In the genomic region with DNA sequence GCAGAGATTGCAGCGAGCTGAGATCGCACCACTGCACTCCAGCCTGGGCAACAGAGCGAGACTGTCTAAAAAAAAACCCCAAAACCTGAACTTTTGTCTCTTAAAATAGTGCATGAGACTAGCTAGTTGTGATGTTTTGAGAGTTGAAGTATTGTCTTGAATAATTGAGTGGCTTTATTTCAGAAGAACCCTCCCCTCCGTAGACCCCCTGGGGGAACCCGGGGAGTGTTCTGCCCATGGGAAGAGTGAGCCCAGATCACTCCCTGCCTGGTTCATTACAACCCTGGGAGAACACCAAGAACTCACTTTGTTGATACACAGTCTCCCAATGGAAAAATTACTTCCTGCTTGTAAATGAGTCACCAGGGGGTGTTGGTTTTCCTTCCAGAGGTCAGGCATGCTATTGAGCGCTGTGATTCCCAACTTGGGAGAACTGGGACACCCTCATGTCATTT, we compare ENCODE assay signal across 13 cellular contexts.
A peak's percentile ranks its signal among the peaks of the same experiment; 100 is the strongest.
DNase-seq lines count a peak whose midpoint lies in the region; ATAC-seq and TF ChIP-seq lines count a peak whose summit lies in the region.
"Had no signal": no experiment of that assay in that cellular context is flagged by ENCODE, and none has a peak within 500 bp of the region (broad histone marks: within the 10 kb centered on the region; RNA-seq: fewer than 3 reads in every experiment).

No MANE protein-coding gene starts in this region.

- POLR2A ChIA-PET in HCT116 (lab: Charles Lee), result no interaction called here
- POLR2A ChIA-PET in CD4-positive, alpha-beta T cell (lab: Charles Lee), result no interaction called here

- no peaks in the 10 kb centered on the region for H3K9me3 ChIP-seq in HCT116 (ENCODE audit: control insufficient read depth in 1 of 2, insufficient read depth in 1 of 2, low read depth in 1 of 2, low read length in 2 of 2)
- no peaks in the 10 kb centered on the region for H3K9me3 ChIP-seq in CD4-positive, alpha-beta T cell (ENCODE audit: control insufficient read depth, low read length)
- H3K9me3 ChIP-seq: neutrophil, tibial artery had no signal

- no peaks in the 10 kb centered on the region for H3K36me3 ChIP-seq in HCT116 (ENCODE audit: control insufficient read depth in 1 of 2, insufficient read depth in 2 of 2, low read length in 2 of 2)
- H3K36me3 ChIP-seq: neutrophil, tibial artery had no signal

- TF ChIP-seq POLR2A in HCT116 (IDR thresholded peaks at IDR 0.05; ENCODE audit: borderline replicate concordance, extremely low read depth, insufficient read depth, insufficient read length), result no peak

- H3K4me3 Mint-ChIP-seq in CD4-positive, alpha-beta T cell, result no peak overlapping the region
- H3K4me3 Mint-ChIP-seq: activated T-helper 17 cell treated with anti-CD3 and anti-CD28 coated beads, Interleukin-2, amount 50 U/mL, for 72 hours; CD8-positive, alpha-beta memory T cell had no signal

- H3K27me3 Mint-ChIP-seq in CD4-positive, alpha-beta T cell, result peaks cover 11% of the 10 kb centered on the region

- peak overlapping the region; percentile 69 for H2AFZ ChIP-seq in HCT116 (ENCODE audit: low read depth, low read length, poor library complexity, severe bottlenecking)

- H3K27me3 ChIP-seq in HCT116 (ENCODE audit: insufficient read depth, low read length), result no peaks in the 10 kb centered on the region
- H3K27me3 ChIP-seq in CD4-positive, alpha-beta T cell (ENCODE audit: control insufficient read depth, insufficient read depth, low read length), result peaks cover 8% of the 10 kb centered on the region
- H3K27me3 ChIP-seq: neutrophil, tibial artery had no signal

- no peak for TF ChIP-seq CTCF in HCT116 (IDR thresholded peaks at IDR 0.05 in 2 of 3, conservative IDR thresholded peaks at IDR 0.05 in 1 of 3; ENCODE audit: borderline replicate concordance in 1 of 3, insufficient read depth in 1 of 3, low read depth in 2 of 3, low read length in 2 of 3)
- no peak for TF ChIP-seq CTCF in CD4-positive, alpha-beta T cell (IDR thresholded peaks at IDR 0.05)

- ATAC-seq in HCT116 (peak; percentile 69), HG03196 (IDR thresholded peaks at IDR 0.05; ENCODE audit: unreplicated experiment) (no peak), HG03439 (IDR thresholded peaks at IDR 0.05; ENCODE audit: unreplicated experiment) (no peak)
- ATAC-seq in CD4-positive, alpha-beta T cell (ENCODE audit: poor library complexity), result no peak
- ATAC-seq: activated T-helper 17 cell treated with anti-CD3 and anti-CD28 coated beads, Interleukin-2, amount 50 U/mL, for 72 hours had no signal

- CTCF ChIA-PET in HCT116 (lab: Charles Lee), result no interaction called here
- CTCF ChIA-PET in CD4-positive, alpha-beta T cell (lab: Charles Lee), result no interaction called here

- H3K27ac ChIP-seq in HCT116 (ENCODE audit: low read depth, low read length), result no peak overlapping the region
- H3K27ac ChIP-seq in CD4-positive, alpha-beta T cell (ENCODE audit: low read depth, low read length), result no peak overlapping the region
- H3K27ac ChIP-seq: neutrophil, tibial artery had no signal

- DNase-seq in EL, result peak; percentile 1
- peak; percentile 24 for DNase-seq in HCT116 (ENCODE audit: low read depth, low spot score)
- peak; percentile 38 for DNase-seq in T1000 (lab: John Stamatoyannopoulos, UW)
- peak; percentile 87 to 94 for DNase-seq in lung microvascular endothelial cell (ENCODE audit: low read depth in 2 of 2)
- DNase-seq in UCSD-AML1 (lab: John Stamatoyannopoulos, UW; ENCODE audit: unreplicated experiment), result no peak
- no peak for DNase-seq in CD4-positive, alpha-beta T cell
- DNase-seq: CD8-positive, alpha-beta memory T cell; MV-4-11 had no signal

- RAD21 ChIA-PET in HCT116 (lab: Charles Lee; ENCODE audit: low non-redundant PET in 1 of 2, low total read pairs in 2 of 2, uncharacterized antibody in 2 of 2, unreplicated experiment in 2 of 2), result interaction anchor here in 1 of 2 experiments (0.6 kb wide), 1 partner anchor 709 kb away, joined by 4 read pairs; no protein-coding TSS in a partner anchor

- H3K4me2 ChIP-seq in HCT116 (ENCODE audit: low read length), result peak overlapping the region; percentile 48; the same call in 1 of the 2 replicates

- TF ChIP-seq RAD21 in HCT116 (IDR thresholded peaks at IDR 0.05; ENCODE audit: low read depth), result no peak

- H3K9me3 Mint-ChIP-seq in CD4-positive, alpha-beta T cell, result peaks cover 2% of the 10 kb centered on the region
- H3K9me3 Mint-ChIP-seq: activated T-helper 17 cell treated with anti-CD3 and anti-CD28 coated beads, Interleukin-2, amount 50 U/mL, for 72 hours had no signal

- H3K9ac ChIP-seq in HCT116 (ENCODE audit: low read length), result no peak overlapping the region

- H3K4me1 Mint-ChIP-seq in CD4-positive, alpha-beta T cell (ENCODE audit: low read depth), result no peaks in the 10 kb centered on the region
- H3K4me1 Mint-ChIP-seq: activated T-helper 17 cell treated with anti-CD3 and anti-CD28 coated beads, Interleukin-2, amount 50 U/mL, for 72 hours; CD8-positive, alpha-beta memory T cell had no signal

- H3K79me2 ChIP-seq in HCT116 (ENCODE audit: insufficient read depth, low read length), result no peaks in the 10 kb centered on the region

- no peaks in the 10 kb centered on the region for H4K20me1 ChIP-seq in HCT116 (ENCODE audit: insufficient read depth)

- H3K36me3 Mint-ChIP-seq in CD4-positive, alpha-beta T cell (ENCODE audit: low read depth), result no peaks in the 10 kb centered on the region
- H3K36me3 Mint-ChIP-seq: CD8-positive, alpha-beta memory T cell had no signal

- BruUV-seq in HCT116 (replicated peaks; lab: Mats Ljungman, UMichigan), result no TSS peak

- H3K9me2 ChIP-seq in HCT116 (ENCODE audit: insufficient read depth), result no peaks in the 10 kb centered on the region

- no peak overlapping the region for H3K27ac Mint-ChIP-seq in CD4-positive, alpha-beta T cell
- H3K27ac Mint-ChIP-seq: activated T-helper 17 cell treated with anti-CD3 and anti-CD28 coated beads, Interleukin-2, amount 50 U/mL, for 72 hours had no signal

- intact Hi-C loops in HCT116 (cut with micrococcal nuclease), result no loop called here
- intact Hi-C loops in CD4-positive, alpha-beta T cell (cut with DNase I, micrococcal nuclease), result no loop called here

- peaks cover 4 to 11% of the 10 kb centered on the region in 2 experiments for H3K4me1 ChIP-seq in HCT116 (ENCODE audit: control insufficient read depth in 1 of 2, insufficient read depth in 2 of 2, low read length in 2 of 2)

- no peak overlapping the region for H3K4me3 ChIP-seq in HCT116 (replicated peaks in 1 of 2; ENCODE audit: low read depth in 1 of 2, low read length in 2 of 2)
- H3K4me3 ChIP-seq: tibial artery had no signal

TF ChIP-seq in HCT116, 20 proteins besides CTCF, POLR2A, EP300 and RAD21 (continues in another document):
- TF ChIP-seq SP1 (IDR thresholded peaks at IDR 0.05; ENCODE audit: low read depth) (peak; percentile 45; the same call in 1 of the 2 replicates), JUND (IDR thresholded peaks at IDR 0.05) (peak; percentile 57; the same call in 1 of the 2 replicates), SIN3A (IDR thresholded peaks at IDR 0.05; ENCODE audit: low read depth) (no peak), ZNF274 (IDR thresholded peaks at IDR 0.05; ENCODE audit: low read depth, low read length) (no peak), ZFX (IDR thresholded peaks at IDR 0.05) (no peak), EGR1 (IDR thresholded peaks at IDR 0.05; ENCODE audit: low read depth) (no peak), YY1 (IDR thresholded peaks at IDR 0.05; ENCODE audit: extremely low read depth, insufficient replicate concordance, low read depth, low read length) (no peak), EZH2 (IDR thresholded peaks at IDR 0.05) (no peak)
- TF ChIP-seq, protein P1, sequence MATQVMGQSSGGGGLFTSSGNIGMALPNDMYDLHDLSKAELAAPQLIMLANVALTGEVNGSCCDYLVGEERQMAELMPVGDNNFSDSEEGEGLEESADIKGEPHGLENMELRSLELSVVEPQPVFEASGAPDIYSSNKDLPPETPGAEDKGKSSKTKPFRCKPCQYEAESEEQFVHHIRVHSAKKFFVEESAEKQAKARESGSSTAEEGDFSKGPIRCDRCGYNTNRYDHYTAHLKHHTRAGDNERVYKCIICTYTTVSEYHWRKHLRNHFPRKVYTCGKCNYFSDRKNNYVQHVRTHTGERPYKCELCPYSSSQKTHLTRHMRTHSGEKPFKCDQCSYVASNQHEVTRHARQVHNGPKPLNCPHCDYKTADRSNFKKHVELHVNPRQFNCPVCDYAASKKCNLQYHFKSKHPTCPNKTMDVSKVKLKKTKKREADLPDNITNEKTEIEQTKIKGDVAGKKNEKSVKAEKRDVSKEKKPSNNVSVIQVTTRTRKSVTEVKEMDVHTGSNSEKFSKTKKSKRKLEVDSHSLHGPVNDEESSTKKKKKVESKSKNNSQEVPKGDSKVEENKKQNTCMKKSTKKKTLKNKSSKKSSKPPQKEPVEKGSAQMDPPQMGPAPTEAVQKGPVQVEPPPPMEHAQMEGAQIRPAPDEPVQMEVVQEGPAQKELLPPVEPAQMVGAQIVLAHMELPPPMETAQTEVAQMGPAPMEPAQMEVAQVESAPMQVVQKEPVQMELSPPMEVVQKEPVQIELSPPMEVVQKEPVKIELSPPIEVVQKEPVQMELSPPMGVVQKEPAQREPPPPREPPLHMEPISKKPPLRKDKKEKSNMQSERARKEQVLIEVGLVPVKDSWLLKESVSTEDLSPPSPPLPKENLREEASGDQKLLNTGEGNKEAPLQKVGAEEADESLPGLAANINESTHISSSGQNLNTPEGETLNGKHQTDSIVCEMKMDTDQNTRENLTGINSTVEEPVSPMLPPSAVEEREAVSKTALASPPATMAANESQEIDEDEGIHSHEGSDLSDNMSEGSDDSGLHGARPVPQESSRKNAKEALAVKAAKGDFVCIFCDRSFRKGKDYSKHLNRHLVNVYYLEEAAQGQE (IDR thresholded peaks at IDR 0.05; ENCODE audit: low read depth), result no peak
- TF ChIP-seq, protein P2, sequence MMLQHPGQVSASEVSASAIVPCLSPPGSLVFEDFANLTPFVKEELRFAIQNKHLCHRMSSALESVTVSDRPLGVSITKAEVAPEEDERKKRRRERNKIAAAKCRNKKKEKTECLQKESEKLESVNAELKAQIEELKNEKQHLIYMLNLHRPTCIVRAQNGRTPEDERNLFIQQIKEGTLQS (IDR thresholded peaks at IDR 0.05), result no peak
- TF ChIP-seq, protein P3, sequence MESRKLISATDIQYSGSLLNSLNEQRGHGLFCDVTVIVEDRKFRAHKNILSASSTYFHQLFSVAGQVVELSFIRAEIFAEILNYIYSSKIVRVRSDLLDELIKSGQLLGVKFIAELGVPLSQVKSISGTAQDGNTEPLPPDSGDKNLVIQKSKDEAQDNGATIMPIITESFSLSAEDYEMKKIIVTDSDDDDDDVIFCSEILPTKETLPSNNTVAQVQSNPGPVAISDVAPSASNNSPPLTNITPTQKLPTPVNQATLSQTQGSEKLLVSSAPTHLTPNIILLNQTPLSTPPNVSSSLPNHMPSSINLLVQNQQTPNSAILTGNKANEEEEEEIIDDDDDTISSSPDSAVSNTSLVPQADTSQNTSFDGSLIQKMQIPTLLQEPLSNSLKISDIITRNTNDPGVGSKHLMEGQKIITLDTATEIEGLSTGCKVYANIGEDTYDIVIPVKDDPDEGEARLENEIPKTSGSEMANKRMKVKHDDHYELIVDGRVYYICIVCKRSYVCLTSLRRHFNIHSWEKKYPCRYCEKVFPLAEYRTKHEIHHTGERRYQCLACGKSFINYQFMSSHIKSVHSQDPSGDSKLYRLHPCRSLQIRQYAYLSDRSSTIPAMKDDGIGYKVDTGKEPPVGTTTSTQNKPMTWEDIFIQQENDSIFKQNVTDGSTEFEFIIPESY (IDR thresholded peaks at IDR 0.05; ENCODE audit: extremely low read depth, insufficient replicate concordance, low read length), result no peak

Comparison
In these comparisons a context has a peak if more than half of its experiments do, and no peak if none do; other contexts are left out.
1. DNase-seq: peak in EL (single experiment), HCT116 (single experiment), T1000 (single experiment) and lung microvascular endothelial cell (2 of 2); none in UCSD-AML1 (single experiment) and CD4-positive, alpha-beta T cell (0 of 10).